Comparison of ENCODE assay signal across 11 cellular contexts in the genomic region with DNA sequence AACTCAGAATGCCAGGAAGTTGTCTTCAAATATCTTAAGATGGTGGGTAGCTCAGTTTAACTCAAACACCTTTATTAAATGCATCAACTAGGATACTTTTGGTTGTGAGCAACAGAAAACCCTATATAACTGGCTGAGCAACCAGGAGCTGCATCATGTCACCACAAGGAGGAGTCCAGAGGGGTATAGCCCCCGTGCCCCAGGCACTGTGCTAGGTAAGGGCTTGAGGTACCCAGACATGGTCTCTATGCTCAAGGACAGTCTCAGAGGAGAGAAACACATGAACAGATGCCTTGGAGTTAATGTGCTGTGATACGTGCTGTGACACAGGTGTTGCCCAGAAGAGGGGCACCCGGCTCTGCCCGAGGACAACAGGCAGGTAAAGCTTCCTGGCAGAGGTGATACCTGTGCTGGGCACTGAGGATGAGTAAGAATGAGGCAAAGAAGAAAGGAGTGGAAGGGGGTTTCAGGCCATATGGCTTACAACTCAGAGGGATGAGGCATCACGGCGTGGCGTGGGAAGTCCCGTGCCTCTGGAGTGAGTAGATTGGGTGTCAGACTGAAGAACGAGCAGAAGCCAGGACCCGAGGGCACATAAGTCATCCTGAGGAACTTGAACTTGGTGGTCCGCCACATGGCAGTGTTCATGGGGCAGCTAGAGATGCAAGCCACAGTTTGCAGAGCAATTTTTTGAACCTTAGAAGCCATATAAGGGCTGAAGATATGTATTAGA. TPM values are rescaled to one million over a fixed set of nuclear protein-coding genes. Genes with fewer than 3 reads are reported as not detected.
DNase-seq lines count a peak whose midpoint lies in the region; ATAC-seq and TF ChIP-seq lines count a peak whose summit lies in the region.
"Had no signal": no experiment of that assay in that cellular context is flagged by ENCODE, and none has a peak within 500 bp of the region (broad histone marks: within the 10 kb centered on the region; RNA-seq: fewer than 3 reads in every experiment).

No MANE protein-coding gene starts in this region.

- H3K9me3 Mint-ChIP-seq in activated T-cell treated with anti-CD3 and anti-CD28 coated beads, Interleukin-2, amount 50 U/mL, for 4 hours: no peaks in the 10 kb centered on the region

- no peak overlapping the region for H2AFZ ChIP-seq in fibroblast of lung (ENCODE audit: low read length)

- no peaks in the 10 kb centered on the region for H3K36me3 Mint-ChIP-seq in activated T-cell treated with anti-CD3 and anti-CD28 coated beads, Interleukin-2, amount 50 U/mL, for 4 hours (ENCODE audit: insufficient read depth)

- TF ChIP-seq CTCF in GM12872 (IDR thresholded peaks at IDR 0.05; ENCODE audit: insufficient read depth, low read depth, low read length) (0 out of 3 replicates have a peak, but pooled peaks have one; percentile 5), fibroblast of lung (conservative IDR thresholded peaks at IDR 0.05 in 1 of 2, IDR thresholded peaks at IDR 0.05 in 1 of 2; ENCODE audit: low read depth in 1 of 2, low read length in 2 of 2) (no peak)

- peaks cover 28% of the 10 kb centered on the region for H3K4me1 Mint-ChIP-seq in activated T-cell treated with anti-CD3 and anti-CD28 coated beads, Interleukin-2, amount 50 U/mL, for 4 hours (ENCODE audit: low read depth)

- no peaks in the 10 kb centered on the region for H3K9me3 ChIP-seq in fibroblast of lung (ENCODE audit: control insufficient read depth, insufficient read depth, low read depth, low read length)
- H3K9me3 ChIP-seq: psoas muscle had no signal

- DNase-seq in activated T-cell treated with anti-CD3 and anti-CD28 coated beads, Interleukin-2, amount 50 U/mL, for 4 hours: no peak
- DNase-seq in activated T-cell treated with anti-CD3 and anti-CD28 coated beads for 4 hours (no peak), T1000 (lab: John Stamatoyannopoulos, UW) (peak; percentile 69), fibroblast of lung (ENCODE audit: low read depth in 2 of 2) (peak; percentile 62 to 66), GOT3 (lab: John Stamatoyannopoulos, UW) (no peak), ecto neural progenitor cell (ENCODE audit: low spot score) (no peak)
- DNase-seq: activated CD4-positive, CD25-positive, alpha-beta regulatory T cell treated with anti-CD3 and anti-CD28 coated beads, Interleukin-2, amount 50 U/mL, for 72 hours; psoas muscle had no signal

- peaks cover 3% of the 10 kb centered on the region for H3K4me1 ChIP-seq in fibroblast of lung (ENCODE audit: control insufficient read depth, extremely low read depth, insufficient read depth, low read length)
- H3K4me1 ChIP-seq: psoas muscle, tibial nerve had no signal

- no peak overlapping the region for H3K4me3 ChIP-seq in fibroblast of lung (replicated peaks in 1 of 4; ENCODE audit: control extremely low read depth in 1 of 4, insufficient read depth in 1 of 4, low read depth in 3 of 4, low read length in 4 of 4)
- H3K4me3 ChIP-seq: psoas muscle, tibial nerve had no signal

- H3K79me2 ChIP-seq in fibroblast of lung (ENCODE audit: control insufficient read depth, insufficient read depth, low read length): no peaks in the 10 kb centered on the region

- no peaks in the 10 kb centered on the region for H4K20me1 ChIP-seq in fibroblast of lung (ENCODE audit: control insufficient read depth, extremely low read depth, insufficient read depth, low read length)

- no peak overlapping the region for H3K27ac ChIP-seq in fibroblast of lung (ENCODE audit: insufficient read depth, low read length)
- H3K27ac ChIP-seq: psoas muscle, tibial nerve had no signal

- no peaks in the 10 kb centered on the region for H3K27me3 ChIP-seq in fibroblast of lung (ENCODE audit: control insufficient read depth, insufficient read depth, low read length)
- H3K27me3 ChIP-seq: tibial nerve had no signal

- H3K36me3 ChIP-seq in fibroblast of lung (ENCODE audit: control insufficient read depth, insufficient read depth, low read length): no peaks in the 10 kb centered on the region
- H3K36me3 ChIP-seq: tibial nerve had no signal

- no peak overlapping the region for H3K9ac ChIP-seq in fibroblast of lung (ENCODE audit: insufficient read depth, low read length)

- H3K27me3 Mint-ChIP-seq in activated T-cell treated with anti-CD3 and anti-CD28 coated beads, Interleukin-2, amount 50 U/mL, for 4 hours (ENCODE audit: low read depth): no peaks in the 10 kb centered on the region

- peak; percentile 70 to 78 for ATAC-seq in activated T-cell treated with anti-CD3 and anti-CD28 coated beads, Interleukin-2, amount 50 U/mL, for 4 hours
- no peak for ATAC-seq in GM19324 (IDR thresholded peaks at IDR 0.05; ENCODE audit: low FRiP score, unreplicated experiment)

- H3K4me2 ChIP-seq in fibroblast of lung (ENCODE audit: extremely low read depth, insufficient read depth, low read length): peak overlapping the region; percentile 29

- H3K4me3 Mint-ChIP-seq in activated T-cell treated with anti-CD3 and anti-CD28 coated beads, Interleukin-2, amount 50 U/mL, for 4 hours: no peak overlapping the region

RNA-seq across cellular contexts. Expression of a gene that starts 32.0 kb away (rescaled TPM):
- 100 to 1,000 TPM; 125 to 133 (median 128) TPM for total RNA-seq in activated T-cell treated with anti-CD3 and anti-CD28 coated beads, Interleukin-2, amount 50 U/mL, for 4 hours
- 54.2 and 72.3 TPM in 2 replicates for total RNA-seq in fibroblast of lung
- polyA plus RNA-seq in fibroblast of lung: 51.1 and 54.0 TPM in 2 replicates
- 38.1 and 42.8 TPM in 2 replicates for polyA plus RNA-seq in fibroblast of lung (2012)
- 18.2 and 30.5 TPM in 2 replicates for polyA minus RNA-seq in fibroblast of lung (ENCODE audit: low replicate concordance)

Comparison
In these comparisons a context has a peak if more than half of its experiments do, and no peak if none do; other contexts are left out.
1. DNase-seq: peak in T1000 (single experiment) and fibroblast of lung (2 of 2); none in activated T-cell treated with anti-CD3 and anti-CD28 coated beads, Interleukin-2, amount 50 U/mL, for 4 hours (single experiment), activated T-cell treated with anti-CD3 and anti-CD28 coated beads for 4 hours (single experiment), GOT3 (single experiment) and ecto neural progenitor cell (single experiment).